Comparison of ENCODE assay signal across 32 cellular contexts in genomic region chr9:32289756-32290155, GRCh38.
DNase-seq lines count a peak whose midpoint lies in the region; ATAC-seq, FAIRE-seq and TF ChIP-seq lines count a peak whose summit lies in the region.
"Had no signal": no experiment of that assay in that cellular context is flagged by ENCODE, and none has a peak within 500 bp of the region (broad histone marks: within the 10 kb centered on the region; RNA-seq: fewer than 3 reads in every experiment).

No MANE protein-coding gene starts in this region.

- intact Hi-C loops in HepG2 (cut with micrococcal nuclease; ENCODE audit: unreplicated experiment) (no loop called here), right lobe of liver (cut with DNase I) (no loop called here)

- H3K27me3 Mint-ChIP-seq in WTC11 (ENCODE audit: low read depth): no peaks in the 10 kb centered on the region

- H3K27me3 ChIP-seq in HepG2 (ENCODE audit: control insufficient read depth in 1 of 2, insufficient read depth in 2 of 2, low read length in 2 of 2) (no peaks in the 10 kb centered on the region), right lobe of liver (no peaks in the 10 kb centered on the region)
- H3K27me3 ChIP-seq: BE2C; BLaER1; BLaER1 treated with 17β-estradiol and CSF1 and Interleukin-3, amounts not matched to agents 10 nM and 100 nM had no signal

- WGBS in HepG2 (ENCODE audit: low lambda C conversion rate): 92% methylated on average over 3 of the region's 3 CpGs
- WGBS in right lobe of liver (ENCODE audit: insufficient coverage, low coverage, low lambda C conversion rate, missing lambda C conversion rate): 84% methylated on average over 3 of the region's 3 CpGs

- H3K9me3 Mint-ChIP-seq in WTC11: peaks cover 35% of the 10 kb centered on the region
- H3K9me3 Mint-ChIP-seq: CD4-positive, alpha-beta memory T cell; CD4-positive, alpha-beta T cell; CD8-positive, alpha-beta memory T cell; CD8-positive, alpha-beta T cell had no signal

- no peaks in the 10 kb centered on the region for H3K9me3 ChIP-seq in HepG2 (ENCODE audit: low read length)
- no peaks in the 10 kb centered on the region for H3K9me3 ChIP-seq in right lobe of liver
- H3K9me3 ChIP-seq: A549; BE2C; BLaER1; BLaER1 treated with 17β-estradiol and CSF1 and Interleukin-3, amounts not matched to agents 10 nM and 100 nM; Caco-2 had no signal

- POLR2A ChIA-PET in HepG2 (lab: Yijun Ruan, JAX): no interaction called here
- POLR2A ChIA-PET in WTC11 (lab: Charles Lee): no interaction called here

- no peak overlapping the region for H2AFZ ChIP-seq in HepG2 (ENCODE audit: low read length)

- no peak overlapping the region for H3K27ac Mint-ChIP-seq in WTC11
- H3K27ac Mint-ChIP-seq: B cell; CD14-positive monocyte; CD4-positive, alpha-beta memory T cell; CD4-positive, alpha-beta T cell; CD4-positive, CD25-positive, alpha-beta regulatory T cell; CD8-positive, alpha-beta memory T cell; CD8-positive, alpha-beta T cell had no signal

- H3K4me2 ChIP-seq in HepG2 (ENCODE audit: low read depth, low read length): no peak overlapping the region
- H3K4me2 ChIP-seq: A549 had no signal

- H3K27ac ChIP-seq in HepG2 (ENCODE audit: extremely low read length, insufficient read depth, low read length): no peak overlapping the region
- no peak overlapping the region for H3K27ac ChIP-seq in right lobe of liver
- H3K27ac ChIP-seq: 22Rv1; A549; BLaER1; BLaER1 treated with 17β-estradiol and CSF1 and Interleukin-3, amounts not matched to agents 10 nM and 100 nM; C4-2B had no signal

- H3K4me3 ChIP-seq in HepG2 (replicated peaks in 1 of 3; ENCODE audit: insufficient read depth in 1 of 3, low read depth in 2 of 3, low read length in 3 of 3): no peak overlapping the region
- no peak overlapping the region for H3K4me3 ChIP-seq in right lobe of liver
- H3K4me3 ChIP-seq: A549; BLaER1; BLaER1 treated with 17β-estradiol and CSF1 and Interleukin-3, amounts not matched to agents 10 nM and 100 nM had no signal

- no peak for TF ChIP-seq CTCF in HepG2 (CRISPR knock-in tag; IDR thresholded peaks at IDR 0.05)
- no peak for TF ChIP-seq CTCF in right lobe of liver (IDR thresholded peaks at IDR 0.05)
- no peak for TF ChIP-seq CTCF in WTC11 (IDR thresholded peaks at IDR 0.05)

- in situ Hi-C loops in HepG2 (cut with HindIII; ENCODE audit: extremely low pct_ligation_motif_present, low pct_unique_long_range_greater_than_20kb): no loop called here

- ATAC-seq in HepG2: no peak
- ATAC-seq in right lobe of liver: no peak
- ATAC-seq in WTC11: no peak
- ATAC-seq: A549; CD8-positive, alpha-beta T cell had no signal

- H3K36me3 Mint-ChIP-seq in WTC11: peaks cover 19% of the 10 kb centered on the region
- H3K36me3 Mint-ChIP-seq: CD14-positive monocyte; CD4-positive, alpha-beta memory T cell; CD4-positive, CD25-positive, alpha-beta regulatory T cell; CD8-positive, alpha-beta memory T cell; CD8-positive, alpha-beta T cell had no signal

- no peak for TF ChIP-seq RAD21 in HepG2 (CRISPR knock-in tag; IDR thresholded peaks at IDR 0.05)

- TF ChIP-seq EP300 in HepG2 (IDR thresholded peaks at IDR 0.05; ENCODE audit: low read depth in 2 of 2, low read length in 2 of 2) (no peak), HepG2 (CRISPR knock-in tag; IDR thresholded peaks at IDR 0.05; ENCODE audit: borderline replicate concordance) (no peak)

- no peak for TF ChIP-seq POLR2A in HepG2 (IDR thresholded peaks at IDR 0.05; ENCODE audit: insufficient read depth in 1 of 2, low read depth in 2 of 2, low read length in 2 of 2)
- no peak for TF ChIP-seq POLR2A in right lobe of liver (IDR thresholded peaks at IDR 0.05)

- H3K79me2 ChIP-seq in HepG2 (ENCODE audit: insufficient read depth, low read length): no peaks in the 10 kb centered on the region

- no peaks in the 10 kb centered on the region for H4K20me1 ChIP-seq in HepG2 (ENCODE audit: insufficient read depth, low read length)
- H4K20me1 ChIP-seq: BLaER1; BLaER1 treated with 17β-estradiol and CSF1 and Interleukin-3, amounts not matched to agents 10 nM and 100 nM had no signal

- H3K4me1 ChIP-seq in HepG2 (ENCODE audit: insufficient read depth, low read length) (peaks cover 33% of the 10 kb centered on the region), right lobe of liver (no peaks in the 10 kb centered on the region)
- H3K4me1 ChIP-seq: A549, BE2C, Caco-2 had no signal

- no peaks in the 10 kb centered on the region for H3K4me1 Mint-ChIP-seq in WTC11
- H3K4me1 Mint-ChIP-seq: B cell; CD14-positive monocyte; CD4-positive, alpha-beta memory T cell; CD4-positive, CD25-positive, alpha-beta regulatory T cell; CD8-positive, alpha-beta memory T cell had no signal

- no peak for FAIRE-seq in HepG2 (lab: Jason Lieb, UNC)
- FAIRE-seq: A204.1, A549, D721Med had no signal

- no peak overlapping the region for H3K4me3 Mint-ChIP-seq in WTC11
- H3K4me3 Mint-ChIP-seq: B cell; CD14-positive monocyte; CD4-positive, alpha-beta memory T cell; CD4-positive, alpha-beta T cell; CD4-positive, CD25-positive, alpha-beta regulatory T cell; CD8-positive, alpha-beta memory T cell; CD8-positive, alpha-beta T cell had no signal

- no peak for DNase-seq in HepG2 (ENCODE audit: low spot score)
- DNase-seq in right lobe of liver: no peak
- DNase-seq in WTC11 (ENCODE audit: low spot score): no peak
- no peak for DNase-seq in C1 segment of cervical spinal cord (lab: John Stamatoyannopoulos, UW)
- DNase-seq: 8988T; ACHN; AML-193; BE2C; Caco-2; Calu3; CD4-positive, alpha-beta memory T cell; CD4-positive, alpha-beta T cell; CD4-positive, CD25-positive, alpha-beta regulatory T cell; CD8-positive, alpha-beta memory T cell; CD8-positive, alpha-beta T cell; COR-L47; DMS 273 treated with DMSO at 0.1 percent for 48 hours; DMS153; DMS53; DMS79; DMS79 treated with DMSO at 0.1 percent for 48 hours; DND-41; EL had no signal

- BruUV-seq in HepG2 (replicated peaks; lab: Mats Ljungman, UMichigan): no TSS peak

- no peak overlapping the region for H3K9ac ChIP-seq in HepG2 (ENCODE audit: insufficient read depth, low read depth, low read length)
- H3K9ac ChIP-seq: BLaER1; BLaER1 treated with 17β-estradiol and CSF1 and Interleukin-3, amounts not matched to agents 10 nM and 100 nM had no signal

- H3K36me3 ChIP-seq in HepG2 (replicated peaks in 1 of 2; ENCODE audit: control insufficient read depth in 1 of 2, insufficient read depth in 2 of 2, low read length in 2 of 2) (no peaks in the 10 kb centered on the region), right lobe of liver (no peaks in the 10 kb centered on the region)
- H3K36me3 ChIP-seq: BE2C; BLaER1; BLaER1 treated with 17β-estradiol and CSF1 and Interleukin-3, amounts not matched to agents 10 nM and 100 nM had no signal

- CTCF ChIA-PET in HepG2 (lab: Yijun Ruan, JAX; ENCODE audit: low intra/inter-chr PET ratio, low total read pairs): no interaction called here
- CTCF ChIA-PET in WTC11 (lab: Charles Lee): interaction anchor here (0.9 to 1.4 kb wide), 2 partner anchors 26 to 62 kb away, joined by 3 read pairs; no protein-coding TSS in a partner anchor

TF ChIP-seq in HepG2, 621 proteins besides CTCF, POLR2A, EP300 and RAD21:
- TF ChIP-seq NR3C1 (CRISPR knock-in tag; IDR thresholded peaks at IDR 0.05) (no peak), ZNF317 (CRISPR knock-in tag; IDR thresholded peaks at IDR 0.05) (peak; percentile 77)
TF ChIP-seq in HepG2: peak in this region for 1.

TF ChIP-seq in WTC11, 78 proteins besides CTCF, POLR2A, EP300 and RAD21:
- TF ChIP-seq ZNF317 (CRISPR knock-in tag; IDR thresholded peaks at IDR 0.05; ENCODE audit: borderline replicate concordance, low read depth) (peak; percentile 79), ZNF121 (CRISPR knock-in tag; IDR thresholded peaks at IDR 0.05) (no peak), NFYB (CRISPR knock-in tag; conservative IDR thresholded peaks at IDR 0.05; ENCODE audit: low read depth) (no peak)

Comparison
In these comparisons a context has a peak if more than half of its experiments do, and no peak if none do; other contexts are left out.
1. Of the 50 proteins assayed by ChIP-seq in both HepG2 and WTC11: peak only in HepG2: none; only in WTC11: none; in both: ZNF317; in neither: 49.